ENCODE assay signal across 19 cellular contexts in genomic region chr20:46946181-46946624, GRCh38. TPM values are rescaled to one million over a fixed set of nuclear protein-coding genes. Genes with fewer than 3 reads are reported as not detected.
A peak's percentile ranks its signal among the peaks of the same experiment; 100 is the strongest.
DNase-seq lines count a peak whose midpoint lies in the region; FAIRE-seq and TF ChIP-seq lines count a peak whose summit lies in the region.
"Had no signal": no experiment of that assay in that cellular context is flagged by ENCODE, and none has a peak within 500 bp of the region (broad histone marks: within the 10 kb centered on the region; RNA-seq: fewer than 3 reads in every experiment).

No MANE protein-coding gene starts in this region.

- H2AK5ac ChIP-seq in trophoblast cell (ENCODE audit: low read length), result no peak overlapping the region

- POLR2A ChIA-PET in HEK293T (lab: Yijun Ruan, JAX), result no interaction called here

- intact Hi-C loops in stomach (cut with DNase I; ENCODE audit: low total_unique reads), result no loop called here
- intact Hi-C loops in prostate gland (cut with DNase I), result no loop called here

- H4K8ac ChIP-seq in trophoblast cell (ENCODE audit: low read depth, low read length), result no peak overlapping the region

- no peak for TF ChIP-seq POLR2A in stomach (IDR thresholded peaks at IDR 0.05)
- TF ChIP-seq POLR2A in prostate gland (IDR thresholded peaks at IDR 0.05), result no peak

- H3K18ac ChIP-seq in trophoblast cell (ENCODE audit: low read length), result no peak overlapping the region

- H3K79me2 ChIP-seq in trophoblast cell (ENCODE audit: control insufficient read depth, insufficient read depth, low read length, poor library complexity), result no peaks in the 10 kb centered on the region

- CTCF ChIA-PET in HEK293T (lab: Yijun Ruan, JAX), result no interaction called here

- H3K27ac ChIP-seq in stomach, result no peak overlapping the region
- no peak overlapping the region for H3K27ac ChIP-seq in trophoblast cell (ENCODE audit: low read depth, low read length)
- H3K27ac ChIP-seq in prostate gland, result no peak overlapping the region

- no peak for FAIRE-seq in frontal cortex (lab: Jason Lieb, UNC)
- FAIRE-seq: H54 had no signal

- no peaks in the 10 kb centered on the region for H3K9me3 ChIP-seq in stomach
- peaks cover 1% of the 10 kb centered on the region for H3K9me3 ChIP-seq in trophoblast cell (ENCODE audit: insufficient read depth, low read depth, low read length)
- no peaks in the 10 kb centered on the region for H3K9me3 ChIP-seq in prostate gland

- H4K91ac ChIP-seq in trophoblast cell (ENCODE audit: low read depth, low read length), result no peak overlapping the region

- no peak overlapping the region for H2AFZ ChIP-seq in trophoblast cell (ENCODE audit: insufficient read depth, low read length, poor library complexity)

- no peak overlapping the region for H2BK5ac ChIP-seq in trophoblast cell (ENCODE audit: low read depth, low read length, poor library complexity)

- no peak overlapping the region for H3K14ac ChIP-seq in trophoblast cell (ENCODE audit: low read length)

- WGBS in stomach, 5 donors, result 80 to 92% (median 87%) methylated on average over 7 of the region's 7 CpGs
- no CpG with 5 or more reads among the region's 7 CpGs for WGBS in trophoblast cell (ENCODE audit: extremely low coverage, insufficient coverage, insufficient read length)
- 54% methylated on average over 7 of the region's 7 CpGs for WGBS in prostate gland

- H3K4me1 ChIP-seq in stomach (no peaks in the 10 kb centered on the region), trophoblast cell (ENCODE audit: control insufficient read depth in 1 of 2, insufficient read depth in 2 of 2, low read length in 2 of 2) (peaks cover 4 to 7% of the 10 kb centered on the region in 2 experiments), prostate gland (replicated peaks) (no peaks in the 10 kb centered on the region)

- TF ChIP-seq CTCF in astrocyte of the spinal cord (IDR thresholded peaks at IDR 0.05; ENCODE audit: low read depth, low read length) (no peak), fibroblast of the aortic adventitia (IDR thresholded peaks at IDR 0.05; ENCODE audit: insufficient read depth, low read length) (no peak), stomach (IDR thresholded peaks at IDR 0.05) (no peak), prostate gland (IDR thresholded peaks at IDR 0.05) (no peak)

- H3K4me3 ChIP-seq in astrocyte of the spinal cord (ENCODE audit: low read depth, low read length), result no peak overlapping the region
- H3K4me3 ChIP-seq in fibroblast of the aortic adventitia (ENCODE audit: low read depth, low read length), result no peak overlapping the region
- H3K4me3 ChIP-seq in stomach, result no peak overlapping the region
- H3K4me3 ChIP-seq in trophoblast cell (ENCODE audit: low read depth, low read length), result no peak overlapping the region
- H3K4me3 ChIP-seq in prostate gland, result no peak overlapping the region

- H3K4me2 ChIP-seq in trophoblast cell (ENCODE audit: low read length), result no peak overlapping the region

- no peak overlapping the region for H2BK12ac ChIP-seq in trophoblast cell (ENCODE audit: low read length)

- in situ Hi-C loops in astrocyte of the spinal cord (cut with HindIII; ENCODE audit: low sequenced_read_pairs), result no loop called here

- no peak overlapping the region for H2BK120ac ChIP-seq in trophoblast cell (ENCODE audit: insufficient read depth, low read length, poor library complexity)

- H3K27me3 ChIP-seq in stomach (peaks cover 0 to 11% (median 0%) of the 10 kb centered on the region in 3 donors), trophoblast cell (ENCODE audit: insufficient read depth, low read length) (no peaks in the 10 kb centered on the region), prostate gland (replicated peaks; ENCODE audit: insufficient read depth) (no peaks in the 10 kb centered on the region)

- H3K23ac ChIP-seq in trophoblast cell (ENCODE audit: low read length), result no peak overlapping the region

- no peak for TF ChIP-seq EP300 in stomach (IDR thresholded peaks at IDR 0.05)

- no peak overlapping the region for H3K4ac ChIP-seq in trophoblast cell (ENCODE audit: low read depth, low read length)

- DNase-seq in HEK293T (ENCODE audit: extremely low spot score), result no peak
- peak; percentile 94 for DNase-seq in astrocyte of the spinal cord (ENCODE audit: low read depth, low spot score)
- peak; percentile 57 for DNase-seq in fibroblast of the aortic adventitia (ENCODE audit: low read depth)
- peak; percentile 79 for DNase-seq in stromal cell of bone marrow (ENCODE audit: low read depth)
- DNase-seq in stomach, result no peak
- DNase-seq in trophoblast cell, result no peak
- no peak for DNase-seq in prostate gland (ENCODE audit: low spot score)
- no peak for DNase-seq in frontal cortex (ENCODE audit: low spot score in 2 of 2)
- DNase-seq: AML-193; Calu3; CD4-positive, alpha-beta T cell; DMS79; GF-D8; Karpas-422; NCI-H1417; NCI-H1930; NCI-H2171 treated with DMSO at 0.1 percent for 48 hours; NCI-H82 had no signal

- no peak overlapping the region for H4K12ac ChIP-seq in trophoblast cell (ENCODE audit: low read depth, low read length)

- H3K9ac ChIP-seq in trophoblast cell (ENCODE audit: low read length), result no peak overlapping the region

- no peaks in the 10 kb centered on the region for H3K79me1 ChIP-seq in trophoblast cell (ENCODE audit: low read length)

- H3K36me3 ChIP-seq in stomach (no peaks in the 10 kb centered on the region), trophoblast cell (ENCODE audit: control insufficient read depth in 1 of 2, insufficient read depth in 2 of 2, low read length in 2 of 2) (no peaks in the 10 kb centered on the region), prostate gland (no peaks in the 10 kb centered on the region)

TF ChIP-seq in HEK293T, 16 proteins besides CTCF, POLR2A, EP300 and RAD21:
- TF ChIP-seq TARDBP (IDR thresholded peaks at IDR 0.05), result no peak
- no peak for TF ChIP-seq FOXK2 (IDR thresholded peaks at IDR 0.05)
- no peak for TF ChIP-seq L3MBTL2 (conservative IDR thresholded peaks at IDR 0.05)
- TF ChIP-seq ARNT (IDR thresholded peaks at IDR 0.05), result peak; percentile 83
TF ChIP-seq in HEK293T: peak in this region for 1.

RNA-seq across cellular contexts. Expression of gene EYA2, which starts 51.6 kb away (rescaled TPM):
- total RNA-seq in fibroblast of the aortic adventitia (ENCODE audit: low replicate concordance) (0.57 and 1.6 TPM in 2 replicates), stomach (10 to 100 TPM in 2 of 5 donors, 1 to 10 TPM in 3; 1.8 to 86.2 (median 3.2) TPM), prostate gland (10 to 100 TPM; 30.0 to 31.0 TPM), frontal cortex (2.4 TPM)
- polyA plus RNA-seq in stomach, result 10 to 100 TPM in 1 of 3 donors, 1 to 10 TPM in 2; 5.3 to 13.3 (median 5.7) TPM
- polyA plus RNA-seq in trophoblast cell (2013), result 15.1 and 15.8 TPM in 2 replicates
- total RNA-seq: CD4-positive, alpha-beta T cell had no signal

Comparison
In these comparisons a context has a peak if more than half of its experiments do, and no peak if none do; other contexts are left out.
1. DNase-seq: peak in astrocyte of the spinal cord (single experiment), fibroblast of the aortic adventitia (single experiment) and stromal cell of bone marrow (single experiment); none in HEK293T (single experiment), stomach (single experiment), trophoblast cell (0 of 2), prostate gland (single experiment) and frontal cortex (0 of 2).